ENCODE assay signal across 8 cellular contexts in genomic region chr2:172555522-172556283, GRCh38. TPM values are rescaled to one million over a fixed set of nuclear protein-coding genes. Genes with fewer than 3 reads are reported as not detected.
DNase-seq lines count a peak whose midpoint lies in the region; ATAC-seq, FAIRE-seq and TF ChIP-seq lines count a peak whose summit lies in the region.

PDK1 (plus strand) TSS chr2:172556090; CDS start chr2:172556151, 61 bp downstream.

- TF ChIP-seq CTCF in adrenal gland (IDR thresholded peaks at IDR 0.05): peak in 1 of 6 experiments; percentile 21
- no peak for TF ChIP-seq CTCF in heart left ventricle (IDR thresholded peaks at IDR 0.05)
- no peak for TF ChIP-seq CTCF in progenitor cell of endocrine pancreas (IDR thresholded peaks at IDR 0.05; ENCODE audit: unreplicated experiment)
- TF ChIP-seq CTCF in upper lobe of right lung (IDR thresholded peaks at IDR 0.05): no peak

- TF ChIP-seq POLR2A in GM12892 (IDR thresholded peaks at IDR 0.05; ENCODE audit: low read depth, low read length) (peak; percentile 90), adrenal gland (IDR thresholded peaks at IDR 0.05) (peak; percentile 39 to 89), heart left ventricle (IDR thresholded peaks at IDR 0.05) (peak in 1 of 2 donors; percentile 79)

- POLR2A ChIA-PET in T-cell (lab: Charles Lee): interaction anchor here in 1 of 2 donors (0.7 kb wide), 1 partner anchor 126 kb away, joined by 3 read pairs; no protein-coding TSS in a partner anchor

- peak; percentile 94 for FAIRE-seq in GM12892 (lab: Jason Lieb, UNC)

- H3K36me3 Mint-ChIP-seq in T-cell: peaks cover 8% of the 10 kb centered on the region
- H3K36me3 Mint-ChIP-seq in progenitor cell of endocrine pancreas (ENCODE audit: insufficient read depth): no peaks in the 10 kb centered on the region

- no peaks in the 10 kb centered on the region for H3K9me3 Mint-ChIP-seq in T-cell
- no peaks in the 10 kb centered on the region for H3K9me3 Mint-ChIP-seq in progenitor cell of endocrine pancreas (ENCODE audit: low read depth)

- peak within 1 kb of the TSS; percentile 79 to 99 (median 91) for H3K27ac ChIP-seq in adrenal gland
- H3K27ac ChIP-seq in heart left ventricle: peak within 1 kb of the TSS; percentile 22 to 97 (median 95)
- H3K27ac ChIP-seq in upper lobe of right lung: peak within 1 kb of the TSS; percentile 87

- H3K27me3 Mint-ChIP-seq in T-cell (no peaks in the 10 kb centered on the region), progenitor cell of endocrine pancreas (peaks cover 23% of the 10 kb centered on the region)

- DNase-seq in GM12892 (ENCODE audit: insufficient read length) (peak; percentile 74), NCI-H1436 treated with DMSO at 0.1 percent for 48 hours (lab: John Stamatoyannopoulos, UW) (peak; percentile 46), T-cell (peak; percentile 83 to 92 (median 88)), adrenal gland (peak; percentile 94 to 97 (median 95)), heart left ventricle (peak; percentile 90 to 96 (median 92)), progenitor cell of endocrine pancreas (ENCODE audit: low spot score, unreplicated experiment) (peak; percentile 82), upper lobe of right lung (peak; percentile 95)

- H3K4me3 ChIP-seq in adrenal gland: peak within 1 kb of the TSS; percentile 46 to 92 (median 69)
- H3K4me3 ChIP-seq in heart left ventricle: peak within 1 kb of the TSS; percentile 57 to 96 (median 81)
- peak within 1 kb of the TSS; percentile 84 for H3K4me3 ChIP-seq in upper lobe of right lung

- H3K4me1 ChIP-seq in adrenal gland (replicated peaks in 1 of 2) (peaks cover 11 to 16% of the 10 kb centered on the region in 2 donors), heart left ventricle (peaks cover 0 to 23% (median 9%) of the 10 kb centered on the region in 12 donors), upper lobe of right lung (peaks cover 7% of the 10 kb centered on the region)

- H3K4me3 Mint-ChIP-seq in T-cell: peak within 1 kb of the TSS; percentile 88 to 95 (median 92)
- peak within 1 kb of the TSS; percentile 91 for H3K4me3 Mint-ChIP-seq in progenitor cell of endocrine pancreas (ENCODE audit: low read depth)

- H3K9me3 ChIP-seq in adrenal gland (replicated peaks in 1 of 3): no peaks in the 10 kb centered on the region
- H3K9me3 ChIP-seq in heart left ventricle: no peaks in the 10 kb centered on the region
- H3K9me3 ChIP-seq in upper lobe of right lung: no peaks in the 10 kb centered on the region

- H3K27me3 ChIP-seq in adrenal gland (no peaks in the 10 kb centered on the region), heart left ventricle (no peaks in the 10 kb centered on the region), upper lobe of right lung (no peaks in the 10 kb centered on the region)

- no peaks in the 10 kb centered on the region for H3K36me3 ChIP-seq in adrenal gland (replicated peaks in 1 of 2)
- H3K36me3 ChIP-seq in heart left ventricle: peaks cover 0 to 12% (median 0%) of the 10 kb centered on the region in 9 donors
- H3K36me3 ChIP-seq in upper lobe of right lung: no peaks in the 10 kb centered on the region

- WGBS in adrenal gland, 4 donors: 0% methylated on average over 17 to 88 of the region's 88 CpGs
- 0% methylated on average over 27 to 88 of the region's 88 CpGs for WGBS in heart left ventricle, 4 donors

- CTCF ChIA-PET in T-cell (lab: Charles Lee): interaction anchor here (0.7 to 1.0 kb wide), 2 partner anchors 113 to 1786 kb away, joined by 3 read pairs; no protein-coding TSS in a partner anchor

- H3K27ac Mint-ChIP-seq in T-cell (peak within 1 kb of the TSS; percentile 92 to 95), progenitor cell of endocrine pancreas (peak within 1 kb of the TSS; percentile 97)

- intact Hi-C loops in adrenal gland (cut with DNase I): no loop called here
- intact Hi-C loops in heart left ventricle (cut with DNase I): no loop called here
- intact Hi-C loops in upper lobe of right lung (cut with DNase I): no loop called here

- ATAC-seq in HG02798 (IDR thresholded peaks at IDR 0.05; ENCODE audit: poor library complexity, unreplicated experiment) (peak; percentile 91), T-cell (replicated peaks in 1 of 4) (peak; percentile 93 to 96 (median 94)), heart left ventricle (peak; percentile 90 to 97 (median 96)), upper lobe of right lung (peak; percentile 99)

- H3K4me1 Mint-ChIP-seq in T-cell: peaks cover 47 to 59% (median 55%) of the 10 kb centered on the region in 3 donors
- H3K4me1 Mint-ChIP-seq in progenitor cell of endocrine pancreas (ENCODE audit: low read depth): peaks cover 26% of the 10 kb centered on the region

RNA-seq across cellular contexts. Expression of gene PDK1, which starts in this region (rescaled TPM):
- 48.3 TPM for polyA plus RNA-seq in GM12892 (2012; ENCODE audit: missing spikeins)
- total RNA-seq in T-cell (10 to 100 TPM; 37.3 to 70.3 (median 48.6) TPM), adrenal gland (100 to 1,000 TPM in 1 of 8 donors, 10 to 100 TPM in 6, 1 to 10 TPM in 1; 9.9 to 112 (median 20.3) TPM), heart left ventricle (10 to 100 TPM; 27.2 to 69.0 (median 53.2) TPM), progenitor cell of endocrine pancreas (19.0 and 20.2 TPM in 2 replicates), upper lobe of right lung (6.0 TPM)
- polyA plus RNA-seq in adrenal gland (10 to 100 TPM in 1 of 3 donors, 1 to 10 TPM in 2; 3.6 to 81.5 (median 7.5) TPM), heart left ventricle (10 to 100 TPM in 1 of 2 donors, 1 to 10 TPM in 1; 6.7 to 15.3 TPM)

Comparison
In these comparisons a context has a peak if more than half of its experiments do, and no peak if none do; other contexts are left out.
1. Peak in every context shown above with its lines: DNase-seq, ATAC-seq, H3K4me3 ChIP-seq and H3K27ac ChIP-seq.